26 cellular contexts compared by ENCODE assay signal in genomic region chr6:56620229-56620868, GRCh38.
"Had no signal": no experiment of that assay in that cellular context is flagged by ENCODE, and none has a peak within 500 bp of the region (broad histone marks: within the 10 kb centered on the region; RNA-seq: fewer than 3 reads in every experiment).

No MANE protein-coding gene starts in this region.

- DNase-seq: activated CD4-positive, alpha-beta T cell treated with anti-CD3 and anti-CD28 coated beads for 4 hours; activated CD4-positive, alpha-beta T cell treated with anti-CD3 and anti-CD28 coated beads, Interleukin-2, amount 50 U/mL, for 48 hours; activated CD4-positive, CD25-positive, alpha-beta regulatory T cell; activated CD8-positive, alpha-beta memory T cell treated with anti-CD3 and anti-CD28 coated beads, Interleukin-2, amount 50 U/mL, for 48 hours; activated naive CD4-positive, alpha-beta T cell treated with Interleukin-2 at 50 U/mL for 16 hours; activated naive CD8-positive, alpha-beta T cell treated with anti-CD3 and anti-CD28 coated beads for 36 hours; activated T-cell treated with anti-CD3 and anti-CD28 coated beads, Interleukin-2, amount 50 U/mL, for 4 hours; colonic mucosa; dorsolateral prefrontal cortex; effector memory CD8-positive, alpha-beta T cell; glutamatergic neuron; hypothalamus; small intestine; stimulated activated CD4-positive, alpha-beta T cell treated with anti-CD3 and anti-CD28 coated beads, Interleukin-15, amount 100 ng/mL, for 24 hours; stomach; transverse colon; uterus had no signal

- H3K27me3 Mint-ChIP-seq: activated naive CD8-positive, alpha-beta T cell treated with anti-CD3 and anti-CD28 coated beads for 36 hours; effector memory CD8-positive, alpha-beta T cell; stimulated activated memory B cell treated with anti-CD40 and anti-IgM and Interleukin-4, amounts not matched to agents 10 μg/mL and 1 μg/mL and 100 μg/mL, for 72 hours had no signal

- H3K36me3 ChIP-seq: uterus had no signal

- H3K27ac ChIP-seq: breast epithelium, colonic mucosa, stomach, transverse colon, uterus had no signal

- FAIRE-seq: endothelial cell of umbilical vein, frontal cortex, small intestine, TTC549 had no signal

- H3K27me3 ChIP-seq: breast epithelium, colonic mucosa, dorsolateral prefrontal cortex, stomach, transverse colon, uterus had no signal

- H3K4me3 ChIP-seq: breast epithelium, colonic mucosa, dorsolateral prefrontal cortex, stomach, transverse colon, uterus had no signal

- H3K27ac Mint-ChIP-seq: activated naive CD8-positive, alpha-beta T cell treated with anti-CD3 and anti-CD28 coated beads for 36 hours; activated T-helper 2 cell treated with anti-CD3 and anti-CD28 coated beads, Interferon-gamma antibody, Interleukin-2, Interleukin-4, amounts not matched to agents 10 μg/mL and 5 μg/mL and 100 μg/mL, durations not matched to agents 14 hours and 24 hours and 36 hours; effector memory CD8-positive, alpha-beta T cell; nephron; stimulated activated memory B cell treated with anti-CD40 and anti-IgM and Interleukin-4, amounts not matched to agents 10 μg/mL and 1 μg/mL and 100 μg/mL, for 72 hours had no signal

- H3K9me3 Mint-ChIP-seq: activated naive CD8-positive, alpha-beta T cell treated with anti-CD3 and anti-CD28 coated beads for 36 hours; activated T-cell treated with anti-CD3 and anti-CD28 coated beads, Interleukin-2, amount 50 U/mL, for 4 hours; activated T-helper 2 cell treated with anti-CD3 and anti-CD28 coated beads, Interferon-gamma antibody, Interleukin-2, Interleukin-4, amounts not matched to agents 10 μg/mL and 5 μg/mL and 100 μg/mL, durations not matched to agents 14 hours and 24 hours and 36 hours; effector memory CD8-positive, alpha-beta T cell; nephron; stimulated activated memory B cell treated with anti-CD40 and anti-IgM and Interleukin-4, amounts not matched to agents 10 μg/mL and 1 μg/mL and 100 μg/mL, for 72 hours had no signal

- H3K4me3 Mint-ChIP-seq: activated naive CD8-positive, alpha-beta T cell treated with anti-CD3 and anti-CD28 coated beads for 36 hours; activated T-cell treated with anti-CD3 and anti-CD28 coated beads, Interleukin-2, amount 50 U/mL, for 4 hours; effector memory CD8-positive, alpha-beta T cell; nephron; stimulated activated memory B cell treated with anti-CD40 and anti-IgM and Interleukin-4, amounts not matched to agents 10 μg/mL and 1 μg/mL and 100 μg/mL, for 72 hours had no signal

- H3K36me3 Mint-ChIP-seq: activated naive CD8-positive, alpha-beta T cell treated with anti-CD3 and anti-CD28 coated beads for 36 hours; stimulated activated memory B cell treated with anti-CD40 and anti-IgM and Interleukin-4, amounts not matched to agents 10 μg/mL and 1 μg/mL and 100 μg/mL, for 72 hours had no signal

- H3K4me1 Mint-ChIP-seq: activated naive CD8-positive, alpha-beta T cell treated with anti-CD3 and anti-CD28 coated beads for 36 hours; nephron; stimulated activated memory B cell treated with anti-CD40 and anti-IgM and Interleukin-4, amounts not matched to agents 10 μg/mL and 1 μg/mL and 100 μg/mL, for 72 hours had no signal

- ATAC-seq: activated T-cell treated with anti-CD3 and anti-CD28 coated beads, Interleukin-2, amount 50 U/mL, for 4 hours; effector memory CD8-positive, alpha-beta T cell; esophagus mucosa; sciatic nerve; stimulated activated memory B cell treated with anti-CD40 and anti-IgM and Interleukin-4, amounts not matched to agents 10 μg/mL and 1 μg/mL and 100 μg/mL, for 72 hours had no signal

- H3K4me1 ChIP-seq: breast epithelium, colonic mucosa, transverse colon, uterus had no signal

- H3K9me3 ChIP-seq: breast epithelium, colonic mucosa, stomach, transverse colon, uterus had no signal
